8 cellular contexts compared by ENCODE assay signal in genomic region chr19:52857378-52858191, GRCh38. TPM values are rescaled to one million over a fixed set of nuclear protein-coding genes. Genes with fewer than 3 reads are reported as not detected.
A peak's percentile ranks its signal among the peaks of the same experiment; 100 is the strongest.
DNase-seq lines count a peak whose midpoint lies in the region; ATAC-seq, FAIRE-seq and TF ChIP-seq lines count a peak whose summit lies in the region.
"Not testable (repeated sequence)": the region's sequence is repeated elsewhere in the genome, so short reads cannot be mapped to it uniquely, and the experiment has no call there.

ZNF468 (minus strand) TSS chr19:52857619; CDS start chr19:52854272, 3,347 bp downstream.

- peak within 1 kb of the TSS; percentile 65 for H3K4me3 ChIP-seq in AG09309 (ENCODE audit: control insufficient read depth, low read depth, low read length)
- peak within 1 kb of the TSS; percentile 69 to 76 (median 76) for H3K4me3 ChIP-seq in keratinocyte (ENCODE audit: control insufficient read depth in 2 of 3, extremely low read depth in 1 of 3, insufficient read depth in 2 of 3, low read depth in 1 of 3, low read length in 3 of 3)

- H3K4me2 ChIP-seq in keratinocyte (ENCODE audit: control insufficient read depth, extremely low read depth, insufficient read depth, low read depth, low read length), result peak within 1 kb of the TSS; percentile 80

- H3K9ac ChIP-seq in keratinocyte (ENCODE audit: control insufficient read depth, extremely low read depth, insufficient read depth, low read length), result peak within 1 kb of the TSS; percentile 81

- not testable (repeated sequence) for H3K4me1 ChIP-seq in keratinocyte (ENCODE audit: control insufficient read depth, extremely low read depth, insufficient read depth, low read length)

- TF ChIP-seq CTCF in AG09309 (IDR thresholded peaks at IDR 0.05; ENCODE audit: control insufficient read depth, insufficient read depth, low read depth, low read length, missing control alignments); keratinocyte (optimal IDR thresholded peaks at IDR 0.05 in 1 of 3, IDR thresholded peaks at IDR 0.05 in 1 of 3, conservative IDR thresholded peaks at IDR 0.05 in 1 of 3; ENCODE audit: extremely low read depth in 1 of 3, insufficient read depth in 2 of 3, low read length in 3 of 3): not testable (repeated sequence)
- TF ChIP-seq CTCF in chondrocyte (IDR thresholded peaks at IDR 0.05), result peak; percentile 21

- FAIRE-seq in keratinocyte (lab: Jason Lieb, UNC), result peak; percentile 90

- peaks cover 23% of the 10 kb centered on the region for H3K4me1 Mint-ChIP-seq in activated CD4-positive, alpha-beta T cell treated with anti-CD3 and anti-CD28 coated beads for 36 hours
- H3K4me1 Mint-ChIP-seq in chondrocyte (ENCODE audit: low read depth), result peaks cover 27% of the 10 kb centered on the region

- TF ChIP-seq POLR2A in GM18951 (IDR thresholded peaks at IDR 0.05; ENCODE audit: extremely low read depth, insufficient read depth, insufficient read length), result peak; percentile 76

- peaks cover 31% of the 10 kb centered on the region for H3K36me3 Mint-ChIP-seq in activated CD4-positive, alpha-beta T cell treated with anti-CD3 and anti-CD28 coated beads for 36 hours (ENCODE audit: low read depth)
- peaks cover 12% of the 10 kb centered on the region for H3K36me3 Mint-ChIP-seq in chondrocyte (ENCODE audit: low read depth)

- CTCF ChIA-PET in activated CD4-positive, alpha-beta T cell treated with anti-CD3 and anti-CD28 coated beads for 36 hours (lab: Charles Lee), result not testable (repeated sequence)

- peak; percentile 3 for DNase-seq in AG09309 (ENCODE audit: low read depth)
- peak; percentile 36 for DNase-seq in NCI-H345 treated with DMSO at 0.1 percent for 48 hours (lab: John Stamatoyannopoulos, UW; ENCODE audit: unreplicated experiment)
- DNase-seq in activated CD4-positive, alpha-beta T cell treated with anti-CD3 and anti-CD28 coated beads for 36 hours, result peak; percentile 81
- DNase-seq in chondrocyte (ENCODE audit: low spot score), result not testable (repeated sequence)
- peak; percentile 1 for DNase-seq in keratinocyte (ENCODE audit: low read depth, low spot score)
- DNase-seq in stimulated activated CD4-positive, alpha-beta T cell treated with anti-CD3 and anti-CD28 coated beads, Interleukin-12 subunit alpha, Interleukin-12 subunit beta, amount 100 ng/mL, for 24 hours (ENCODE audit: low read depth in 2 of 2), result peak; percentile 31 to 48

- ATAC-seq in HG03139 (IDR thresholded peaks at IDR 0.05; ENCODE audit: unreplicated experiment), result peak; percentile 98
- peak; percentile 99 for ATAC-seq in activated CD4-positive, alpha-beta T cell treated with anti-CD3 and anti-CD28 coated beads for 36 hours

- intact Hi-C loops in activated CD4-positive, alpha-beta T cell treated with anti-CD3 and anti-CD28 coated beads for 36 hours (cut with DNase I, micrococcal nuclease), result loop anchor here (1.0 to 5.0 kb wide), 9 partner anchors 40 to 301 kb away; partner anchors contain the start of genes ZNF816 (in 2 of the 2), ZNF160 (in 1 of the 2), ZNF320 (in 1 of the 2) and ZNF347 (in 1 of the 2)

- H3K79me2 ChIP-seq in keratinocyte (ENCODE audit: control insufficient read depth, insufficient read depth, low read length), result not testable (repeated sequence)

- H3K27ac Mint-ChIP-seq in activated CD4-positive, alpha-beta T cell treated with anti-CD3 and anti-CD28 coated beads for 36 hours, result peak within 1 kb of the TSS; percentile 83
- H3K27ac Mint-ChIP-seq in chondrocyte (ENCODE audit: unreplicated experiment), result peak within 1 kb of the TSS; percentile 97

- H3K4me3 Mint-ChIP-seq in activated CD4-positive, alpha-beta T cell treated with anti-CD3 and anti-CD28 coated beads for 36 hours, result peak within 1 kb of the TSS; percentile 88
- H3K4me3 Mint-ChIP-seq in chondrocyte (ENCODE audit: unreplicated experiment), result peak within 1 kb of the TSS; percentile 90

- H3K27me3 ChIP-seq in keratinocyte (ENCODE audit: control insufficient read depth, extremely low read depth, insufficient read depth, low read length), result not testable (repeated sequence)

- H3K9me3 ChIP-seq in keratinocyte (ENCODE audit: control insufficient read depth, low read depth, low read length), result not testable (repeated sequence)

- H3K9me3 Mint-ChIP-seq in activated CD4-positive, alpha-beta T cell treated with anti-CD3 and anti-CD28 coated beads for 36 hours (ENCODE audit: low read depth); chondrocyte (ENCODE audit: low read depth): not testable (repeated sequence)

- dilution Hi-C loops in keratinocyte (cut with MboI; ENCODE audit: extremely low pct_ligation_motif_present, low sequenced_read_pairs), result not testable (repeated sequence)

- H2AFZ ChIP-seq in keratinocyte (ENCODE audit: control insufficient read depth, low read length), result peak within 1 kb of the TSS; percentile 86

- not testable (repeated sequence) for H3K36me3 ChIP-seq in keratinocyte (ENCODE audit: control insufficient read depth in 2 of 2, extremely low read depth in 1 of 2, insufficient read depth in 2 of 2, low read length in 2 of 2)

- POLR2A ChIA-PET in activated CD4-positive, alpha-beta T cell treated with anti-CD3 and anti-CD28 coated beads for 36 hours (lab: Charles Lee), result interaction anchor here (0.7 to 0.8 kb wide), 2 partner anchors 40 to 55 kb away, joined by 3 to 4 read pairs; no protein-coding TSS in a partner anchor

- not testable (repeated sequence) for H4K20me1 ChIP-seq in keratinocyte (ENCODE audit: control insufficient read depth, extremely low read depth, insufficient read depth, low read length)

- H3K9me1 ChIP-seq in keratinocyte (ENCODE audit: control insufficient read depth, extremely low read depth, insufficient read depth, low read length), result not testable (repeated sequence)

- peak within 1 kb of the TSS; percentile 73 for H3K27ac ChIP-seq in keratinocyte (ENCODE audit: control insufficient read depth, insufficient read depth, low read length)

- in situ Hi-C loops in GM18951 (cut with MboI; ENCODE audit: low sequenced_read_pairs, unreplicated experiment), result not testable (repeated sequence)

- H3K27me3 Mint-ChIP-seq in activated CD4-positive, alpha-beta T cell treated with anti-CD3 and anti-CD28 coated beads for 36 hours; chondrocyte (ENCODE audit: low read depth): not testable (repeated sequence)

RNA-seq across cellular contexts. Expression of gene ZNF468, which starts in this region (rescaled TPM):
- total RNA-seq in activated CD4-positive, alpha-beta T cell treated with anti-CD3 and anti-CD28 coated beads for 36 hours, result 10 to 100 TPM; 11.5 to 12.9 TPM
- total RNA-seq in chondrocyte, result 11.5 to 20.0 TPM (median 16.7 TPM) in 3 replicates
- 12.4 to 20.5 TPM (median 18.0 TPM) in 3 replicates for polyA plus RNA-seq in keratinocyte
- polyA plus RNA-seq in keratinocyte (2011; ENCODE audit: low read depth), result 3.7 TPM
- polyA plus RNA-seq in keratinocyte (2011; cell fraction: cytosol; rRNA removed), result 8.4 and 16.2 TPM in 2 replicates
- 31.0 and 35.6 TPM in 2 replicates for polyA plus RNA-seq in keratinocyte (2011; cell fraction: nucleus; rRNA removed)
- 10.6 and 12.8 TPM in 2 replicates for polyA plus RNA-seq in keratinocyte (2012; ENCODE audit: low replicate concordance)
- polyA minus RNA-seq in keratinocyte, result 17.9 to 21.6 TPM (median 21.2 TPM) in 3 replicates
- polyA minus RNA-seq in keratinocyte (2011; cell fraction: cytosol; rRNA and poly(A)+ RNA removed), result 7.3 TPM
- polyA minus RNA-seq in keratinocyte (2011; cell fraction: nucleus; rRNA and poly(A)+ RNA removed), result 14.7 and 25.1 TPM in 2 replicates
